ENCODE assay signal across 1 cellular context in the genomic region with DNA sequence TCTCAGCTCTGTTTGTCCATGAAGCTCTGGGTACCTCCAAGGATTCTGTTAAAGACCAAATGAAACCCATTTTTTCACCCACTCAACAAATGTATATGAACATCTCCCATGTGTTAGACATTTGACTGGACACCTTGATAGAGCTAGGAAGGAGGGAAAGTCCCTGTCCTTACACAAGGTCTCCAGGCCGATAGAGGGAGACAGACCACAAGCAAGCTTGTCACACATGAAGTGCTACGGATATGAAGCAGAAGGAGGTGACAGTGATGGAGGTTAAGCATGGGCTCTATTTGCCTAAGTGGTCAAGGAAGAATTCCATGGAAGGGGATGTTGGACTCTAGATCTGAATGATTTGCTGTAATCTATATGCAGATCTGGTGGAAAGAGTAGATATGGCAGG.
TF ChIP-seq lines count a peak whose summit lies in the region.

No MANE protein-coding gene starts in this region.

TF ChIP-seq in H1, 55 proteins besides CTCF, POLR2A, EP300 and RAD21:
- TF ChIP-seq CBX5 (IDR thresholded peaks at IDR 0.05; ENCODE audit: low read depth, low read length) (no peak), BCL11A (IDR thresholded peaks at IDR 0.05; ENCODE audit: low read depth in 2 of 2, low read length in 2 of 2) (no peak), POU5F1 (IDR thresholded peaks at IDR 0.05; ENCODE audit: low read depth, low read length) (no peak), CHD2 (IDR thresholded peaks at IDR 0.05; ENCODE audit: low read length) (no peak), TBP (IDR thresholded peaks at IDR 0.05; ENCODE audit: low read depth, low read length) (no peak), RXRA (IDR thresholded peaks at IDR 0.05; ENCODE audit: insufficient read depth, low read depth, low read length) (no peak), JUN (IDR thresholded peaks at IDR 0.05; ENCODE audit: low read depth, low read length) (no peak), TAF7 (optimal IDR thresholded peaks at IDR 0.05; ENCODE audit: borderline replicate concordance, low read depth, low read length) (no peak), BRCA1 (IDR thresholded peaks at IDR 0.05; ENCODE audit: low read depth, low read length) (no peak), CBX8 (IDR thresholded peaks at IDR 0.05; ENCODE audit: borderline replicate concordance, low read depth, low read length) (no peak), HDAC6 (IDR thresholded peaks at IDR 0.05; ENCODE audit: low read depth, low read length) (no peak), NANOG (IDR thresholded peaks at IDR 0.05; ENCODE audit: insufficient read depth, low read depth, low read length, poor library complexity, severe bottlenecking) (no peak), TAF1 (IDR thresholded peaks at IDR 0.05; ENCODE audit: low read depth, low read length) (no peak), EZH2 (IDR thresholded peaks at IDR 0.05; ENCODE audit: low read depth, low read length, severe bottlenecking) (no peak), JUND (IDR thresholded peaks at IDR 0.05; ENCODE audit: low read length) (no peak)
- TF ChIP-seq, protein P1, sequence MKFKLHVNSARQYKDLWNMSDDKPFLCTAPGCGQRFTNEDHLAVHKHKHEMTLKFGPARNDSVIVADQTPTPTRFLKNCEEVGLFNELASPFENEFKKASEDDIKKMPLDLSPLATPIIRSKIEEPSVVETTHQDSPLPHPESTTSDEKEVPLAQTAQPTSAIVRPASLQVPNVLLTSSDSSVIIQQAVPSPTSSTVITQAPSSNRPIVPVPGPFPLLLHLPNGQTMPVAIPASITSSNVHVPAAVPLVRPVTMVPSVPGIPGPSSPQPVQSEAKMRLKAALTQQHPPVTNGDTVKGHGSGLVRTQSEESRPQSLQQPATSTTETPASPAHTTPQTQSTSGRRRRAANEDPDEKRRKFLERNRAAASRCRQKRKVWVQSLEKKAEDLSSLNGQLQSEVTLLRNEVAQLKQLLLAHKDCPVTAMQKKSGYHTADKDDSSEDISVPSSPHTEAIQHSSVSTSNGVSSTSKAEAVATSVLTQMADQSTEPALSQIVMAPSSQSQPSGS (IDR thresholded peaks at IDR 0.05; ENCODE audit: low read length) = no peak
